In the genomic region with DNA sequence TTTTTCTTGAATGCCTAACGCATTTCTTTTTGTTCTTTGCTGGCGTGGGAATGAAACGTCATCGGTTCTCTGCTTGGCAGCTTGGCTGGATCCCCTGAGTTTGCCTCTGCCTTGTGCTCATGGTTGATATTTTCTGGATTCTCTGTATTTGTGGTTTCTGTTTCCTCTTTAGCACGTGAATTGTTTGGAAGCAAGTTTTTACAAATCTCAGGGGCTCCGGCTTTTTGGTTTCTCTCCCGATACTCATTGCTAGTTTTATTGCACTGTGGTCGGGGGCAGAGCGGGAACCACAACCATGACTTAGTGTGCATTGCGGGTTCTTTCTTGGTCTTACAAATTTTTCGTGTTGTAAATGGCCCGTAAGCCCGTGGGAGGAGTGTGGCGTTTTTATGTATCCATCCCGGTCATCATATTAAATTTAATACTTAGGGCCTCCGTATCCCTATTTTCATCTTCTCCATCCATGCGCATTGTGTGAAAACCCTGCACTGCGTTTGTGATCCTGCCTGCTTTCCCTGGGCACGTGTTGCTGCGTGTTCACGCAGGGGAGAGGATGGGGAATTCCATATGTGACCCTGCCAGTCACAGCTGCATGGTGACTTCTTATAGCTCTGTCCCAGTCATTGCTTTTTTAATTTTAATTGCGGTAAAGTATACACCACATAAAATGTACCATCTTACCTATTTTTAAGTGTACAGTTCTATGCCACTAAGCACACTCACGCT, we compare ENCODE assay signal across 12 cellular contexts. TPM values are rescaled to one million over a fixed set of nuclear protein-coding genes. Genes with fewer than 3 reads are reported as not detected.
DNase-seq lines count a peak whose midpoint lies in the region; ATAC-seq and TF ChIP-seq lines count a peak whose summit lies in the region.
"Had no signal": no experiment of that assay in that cellular context is flagged by ENCODE, and none has a peak within 500 bp of the region (broad histone marks: within the 10 kb centered on the region; RNA-seq: fewer than 3 reads in every experiment).

No MANE protein-coding gene starts in this region.

- H3K27ac Mint-ChIP-seq in Calu3 (ENCODE audit: unreplicated experiment) = peak overlapping the region; percentile 3
- H3K27ac Mint-ChIP-seq: T-helper 1 cell treated with Interleukin-12 subunit alpha and Interleukin-12 subunit beta and Interleukin-4 antibody, amounts not matched to agents 30 μg/mL and 1 μg/mL, for 36 hours had no signal

- POLR2A ChIA-PET in PC-9 (lab: Charles Lee; ENCODE audit: unreplicated experiment) = no interaction called here

- H4K20me1 ChIP-seq in PC-9 (ENCODE audit: insufficient read depth) = no peaks in the 10 kb centered on the region

- peaks cover 53% of the 10 kb centered on the region for H3F3A ChIP-seq in PC-9 (ENCODE audit: insufficient read depth, low read depth)

- peaks cover 15% of the 10 kb centered on the region for H3K36me3 Mint-ChIP-seq in Calu3 (ENCODE audit: insufficient read depth, unreplicated experiment)

- TF ChIP-seq POLR2A in esophagus muscularis mucosa (IDR thresholded peaks at IDR 0.05; ENCODE audit: low read depth) (no peak), GM18505 (IDR thresholded peaks at IDR 0.05; ENCODE audit: borderline replicate concordance, extremely low read depth, insufficient read depth, insufficient read length) (no peak), tibial nerve (IDR thresholded peaks at IDR 0.05) (no peak)

- TF ChIP-seq CTCF in Calu3 (IDR thresholded peaks at IDR 0.05; ENCODE audit: unreplicated experiment) (no peak), PC-9 (conservative IDR thresholded peaks at IDR 0.05) (no peak), esophagus muscularis mucosa (IDR thresholded peaks at IDR 0.05) (no peak), psoas muscle (IDR thresholded peaks at IDR 0.05) (no peak), tibial nerve (IDR thresholded peaks at IDR 0.05) (no peak)

- H3K27ac ChIP-seq in PC-9 (peak overlapping the region; percentile 82), esophagus muscularis mucosa (replicated peaks in 1 of 4) (peak overlapping the region; percentile 82 to 95 (median 93)), psoas muscle (peak overlapping the region; percentile 93), tibial nerve (peak overlapping the region in 2 of 4 donors; percentile 48 to 72)
- H3K27ac ChIP-seq: prostate gland had no signal

- H3K4me1 ChIP-seq in PC-9 (replicated peaks; ENCODE audit: insufficient read depth) (peaks cover 82% of the 10 kb centered on the region), esophagus muscularis mucosa (peaks cover 68 to 100% (median 92%) of the 10 kb centered on the region in 4 donors), psoas muscle (peaks cover 53% of the 10 kb centered on the region), tibial nerve (peaks cover 0 to 14% (median 2%) of the 10 kb centered on the region in 4 donors)

- intact Hi-C loops in Calu3 (cut with micrococcal nuclease; ENCODE audit: unreplicated experiment) (loop anchor here (10.0 kb wide), 1 partner anchor 56 kb away; no protein-coding TSS in a partner anchor), PC-9 (cut with micrococcal nuclease; ENCODE audit: unreplicated experiment) (loop anchor here (5.0 to 10.0 kb wide), 3 partner anchors 54 to 274 kb away; a partner anchor contains a TSS), esophagus muscularis mucosa (cut with DNase I) (no loop called here), psoas muscle (cut with DNase I) (loop anchor here in 1 of 2 donors (10.0 kb wide), 1 partner anchor 266 kb away; a partner anchor contains a TSS)

- H3K4me3 ChIP-seq in PC-9 = no peak overlapping the region
- no peak overlapping the region for H3K4me3 ChIP-seq in esophagus muscularis mucosa
- no peak overlapping the region for H3K4me3 ChIP-seq in psoas muscle
- H3K4me3 ChIP-seq in tibial nerve = peak overlapping the region in 1 of 4 donors; percentile 16
- H3K4me3 ChIP-seq: prostate gland had no signal

- H3K36me3 ChIP-seq in PC-9 (ENCODE audit: low read depth) (no peaks in the 10 kb centered on the region), esophagus muscularis mucosa (no peaks in the 10 kb centered on the region), psoas muscle (ENCODE audit: insufficient read depth in 1 of 2, low read depth in 1 of 2) (no peaks in the 10 kb centered on the region), tibial nerve (no peaks in the 10 kb centered on the region)
- H3K36me3 ChIP-seq: prostate gland had no signal

- no peak overlapping the region for H2AFZ ChIP-seq in PC-9

- ATAC-seq in psoas muscle = no peak
- ATAC-seq in GM18505 (IDR thresholded peaks at IDR 0.05; ENCODE audit: unreplicated experiment) = no peak

- H3K79me2 ChIP-seq in PC-9 (ENCODE audit: low read depth) = peaks cover 75% of the 10 kb centered on the region

- H3K4me3 Mint-ChIP-seq in Calu3 (ENCODE audit: low read depth, unreplicated experiment) = no peak overlapping the region
- H3K4me3 Mint-ChIP-seq: T-helper 1 cell treated with Interleukin-12 subunit alpha and Interleukin-12 subunit beta and Interleukin-4 antibody, amounts not matched to agents 30 μg/mL and 1 μg/mL, for 36 hours had no signal

- peak overlapping the region; percentile 69 for H3K4me2 ChIP-seq in PC-9

- no peaks in the 10 kb centered on the region for H3K9me2 ChIP-seq in PC-9 (ENCODE audit: insufficient read depth)

- WGBS in esophagus muscularis mucosa = 61% methylated on average over 23 of the region's 23 CpGs
- WGBS in psoas muscle, 3 donors = 71 to 78% (median 71%) methylated on average over 23 of the region's 23 CpGs
- WGBS in tibial nerve, 2 donors = 51 to 61% methylated on average over 23 of the region's 23 CpGs

- no peaks in the 10 kb centered on the region for H3K27me3 Mint-ChIP-seq in Calu3 (ENCODE audit: unreplicated experiment)

- H3K9me3 ChIP-seq in PC-9 (ENCODE audit: insufficient read depth, low read depth) = no peaks in the 10 kb centered on the region
- H3K9me3 ChIP-seq in esophagus muscularis mucosa = no peaks in the 10 kb centered on the region
- no peaks in the 10 kb centered on the region for H3K9me3 ChIP-seq in psoas muscle
- H3K9me3 ChIP-seq in tibial nerve = no peaks in the 10 kb centered on the region
- H3K9me3 ChIP-seq: prostate gland had no signal

- peaks cover 56% of the 10 kb centered on the region for H3K4me1 Mint-ChIP-seq in Calu3 (ENCODE audit: low read depth, unreplicated experiment)

- no peaks in the 10 kb centered on the region for H3K9me3 Mint-ChIP-seq in Calu3 (ENCODE audit: low read depth, unreplicated experiment)
- H3K9me3 Mint-ChIP-seq: T-helper 1 cell treated with Interleukin-12 subunit alpha and Interleukin-12 subunit beta and Interleukin-4 antibody, amounts not matched to agents 30 μg/mL and 1 μg/mL, for 36 hours had no signal

- DNase-seq in Calu3 = no peak
- DNase-seq in PC-9 = no peak
- no peak for DNase-seq in esophagus muscularis mucosa (ENCODE audit: extremely low spot score)
- DNase-seq in psoas muscle = no peak
- DNase-seq in effector CD8-positive, alpha-beta T cell (lab: John Stamatoyannopoulos, UW) = no peak
- no peak for DNase-seq in tibial nerve (ENCODE audit: low spot score in 2 of 2)
- no peak for DNase-seq in NCI-H2196 treated with DMSO at 0.1 percent for 48 hours (lab: John Stamatoyannopoulos, UW; ENCODE audit: unreplicated experiment)
- DNase-seq: Kasumi-1 had no signal

- H3K27me3 ChIP-seq in PC-9 (ENCODE audit: insufficient read depth, low read depth) (no peaks in the 10 kb centered on the region), esophagus muscularis mucosa (no peaks in the 10 kb centered on the region), psoas muscle (ENCODE audit: insufficient read depth in 3 of 3, low read length in 2 of 3) (no peaks in the 10 kb centered on the region), tibial nerve (peaks cover 0 to 4% of the 10 kb centered on the region in 2 donors)

- BruUV-seq in Calu3 (replicated peaks; lab: Mats Ljungman, UMichigan) = no TSS peak
- BruUV-seq in PC-9 (replicated peaks; lab: Mats Ljungman, UMichigan) = no TSS peak

- TF ChIP-seq EP300 in esophagus muscularis mucosa (IDR thresholded peaks at IDR 0.05) = no peak
- TF ChIP-seq EP300 in tibial nerve (IDR thresholded peaks at IDR 0.05) = peak in 1 of 2 donors; percentile 37

- CTCF ChIA-PET in Calu3 (lab: Charles Lee) = no interaction called here
- CTCF ChIA-PET in PC-9 (lab: Charles Lee) = interaction anchor here (0.7 kb wide), 1 partner anchor 21 kb away, joined by 3 read pairs; no protein-coding TSS in a partner anchor

RNA-seq across cellular contexts. Expression of a gene that starts 9.4 kb away (rescaled TPM):
- 9.6 and 9.8 TPM in 2 replicates for total RNA-seq in Calu3 (2022)
- 48.5 and 48.7 TPM in 2 replicates for total RNA-seq in PC-9 (2021)
- 100 to 1,000 TPM; 172 to 287 (median 231) TPM for total RNA-seq in esophagus muscularis mucosa
- total RNA-seq in psoas muscle = 100 to 1,000 TPM in 1 of 4 donors, 10 to 100 TPM in 3; 32.8 to 105 (median 91.2) TPM
- polyA plus RNA-seq in psoas muscle = 100 to 1,000 TPM in 2 of 3 donors, 10 to 100 TPM in 1; 86.5 to 367 (median 303) TPM
- 100 to 1,000 TPM in 1 of 4 donors, 10 to 100 TPM in 3; 60.6 to 105 (median 76.2) TPM for total RNA-seq in tibial nerve
- total RNA-seq: OCI-LY7 had no signal
